24 cellular contexts compared by ENCODE assay signal in genomic region chr1:54777431-54777830, GRCh38. TPM values are rescaled to one million over a fixed set of nuclear protein-coding genes. Genes with fewer than 3 reads are reported as not detected.
"Had no signal": no experiment of that assay in that cellular context is flagged by ENCODE, and none has a peak within 500 bp of the region (broad histone marks: within the 10 kb centered on the region; RNA-seq: fewer than 3 reads in every experiment).

No MANE protein-coding gene starts in this region.

- DNase-seq: activated CD4-positive, alpha-beta T cell treated with anti-CD3 and anti-CD28 coated beads for 48 hours; activated CD4-positive, alpha-beta T cell treated with anti-CD3 and anti-CD28 coated beads, Interleukin-2, amount 50 U/mL, for 48 hours; activated CD8-positive, alpha-beta memory T cell treated with anti-CD3 and anti-CD28 coated beads, Interleukin-2, amount 50 U/mL, for 4 hours; activated gamma-delta T cell treated with Interleukin-2 at 50 U/mL for 16 hours; activated naive CD4-positive, alpha-beta T cell treated with anti-CD3 and anti-CD28 coated beads, Interleukin-2, amount 50 U/mL, for 16 hours; activated T-cell treated with anti-CD3 and anti-CD28 coated beads, Interleukin-2, amount 50 U/mL, for 1 hour; amniotic stem cell; central memory CD4-positive, alpha-beta T cell; endodermal cell; foreskin fibroblast; head of caudate nucleus; mucosa of descending colon; pancreas; spleen; stimulated activated naive CD4-positive, alpha-beta T cell treated with Interleukin-2 at 50 U/mL for 16 hours; testis; trophoblast cell; WERI-Rb-1 had no signal

- H3K27me3 ChIP-seq: pancreas, testis had no signal

- H3K36me3 ChIP-seq: pancreas, prostate gland, WERI-Rb-1 had no signal

- H3K4me3 ChIP-seq: mucosa of descending colon, pancreas, prostate gland, spleen, testis had no signal

- H3K27ac ChIP-seq: pancreas, prostate gland, spleen, testis, WERI-Rb-1 had no signal

- H3K4me1 ChIP-seq: pancreas, prostate gland had no signal

- H3K9me3 ChIP-seq: mucosa of descending colon, pancreas, prostate gland, spleen, testis had no signal

- ATAC-seq: activated CD4-positive, CD25-positive, alpha-beta regulatory T cell treated with anti-CD3 and anti-CD28 coated beads, Interleukin-2, amount 50 U/mL, for 24 hours; esophagus mucosa; left lobe of liver; mucosa of descending colon had no signal

RNA-seq across cellular contexts. Expression of gene TTC22, which starts 23.7 kb away (rescaled TPM):
- total RNA-seq: lung microvascular endothelial cell, mesenteric fat pad had no signal
